In genomic region chr4:10006604-10007435, GRCh38 we compare ENCODE assay signal across 8 cellular contexts. TPM values are rescaled to one million over a fixed set of nuclear protein-coding genes. Genes with fewer than 3 reads are reported as not detected.
DNase-seq lines count a peak whose midpoint lies in the region; ATAC-seq and TF ChIP-seq lines count a peak whose summit lies in the region.
"Had no signal": no experiment of that assay in that cellular context is flagged by ENCODE, and none has a peak within 500 bp of the region (broad histone marks: within the 10 kb centered on the region; RNA-seq: fewer than 3 reads in every experiment).

No MANE protein-coding gene starts in this region.

- CTCF ChIA-PET in MCF 10A (lab: Yijun Ruan, JAX): interaction anchor here (0.6 to 9.7 kb wide), 15 partner anchors 8 to 1011 kb away, joined by 3 to 75 read pairs (median 3); partner anchors contain the start of gene SLC2A9

- H3K4me3 ChIP-seq in mucosa of descending colon: no peak overlapping the region
- H3K4me3 ChIP-seq: SJSA1 had no signal

- H3K4me3 Mint-ChIP-seq in MCF 10A (ENCODE audit: unreplicated experiment): peak overlapping the region; percentile 55
- no peak overlapping the region for H3K4me3 Mint-ChIP-seq in activated T-helper 2 cell treated with anti-CD3 and anti-CD28 coated beads, Interferon-gamma antibody, Interleukin-2, Interleukin-4, amounts not matched to agents 10 μg/mL and 5 μg/mL and 100 μg/mL, durations not matched to agents 14 hours and 24 hours and 36 hours (ENCODE audit: low read depth)

- H3K27me3 Mint-ChIP-seq in MCF 10A (ENCODE audit: insufficient read depth, unreplicated experiment): no peaks in the 10 kb centered on the region
- no peaks in the 10 kb centered on the region for H3K27me3 Mint-ChIP-seq in activated T-helper 2 cell treated with anti-CD3 and anti-CD28 coated beads, Interferon-gamma antibody, Interleukin-2, Interleukin-4, amounts not matched to agents 10 μg/mL and 5 μg/mL and 100 μg/mL, durations not matched to agents 14 hours and 24 hours and 36 hours (ENCODE audit: low read depth)

- peaks cover 26% of the 10 kb centered on the region for H3K4me1 ChIP-seq in mucosa of descending colon (ENCODE audit: low read depth)
- H3K4me1 ChIP-seq: SJSA1 had no signal

- POLR2A ChIA-PET in MCF 10A (lab: Yijun Ruan, JAX): interaction anchor here (0.8 to 3.7 kb wide), 9 partner anchors 9 to 316 kb away, joined by 3 to 31 read pairs (median 4); partner anchors contain the start of genes SLC2A9 and WDR1

- TF ChIP-seq CTCF in MCF 10A (IDR thresholded peaks at IDR 0.05; ENCODE audit: unreplicated experiment): no peak
- no peak for TF ChIP-seq CTCF in mucosa of descending colon (IDR thresholded peaks at IDR 0.05)

- ATAC-seq in GM19463 (IDR thresholded peaks at IDR 0.05; ENCODE audit: unreplicated experiment): peak; percentile 14
- ATAC-seq in HG03432 (IDR thresholded peaks at IDR 0.05; ENCODE audit: unreplicated experiment): peak; percentile 16
- peak; percentile 90 for ATAC-seq in mucosa of descending colon
- no peak for ATAC-seq in HG02840 (IDR thresholded peaks at IDR 0.05; ENCODE audit: low FRiP score, unreplicated experiment)

- no peaks in the 10 kb centered on the region for H3K36me3 ChIP-seq in mucosa of descending colon (ENCODE audit: low read depth)
- H3K36me3 ChIP-seq: SJSA1 had no signal

- peak; percentile 97 for DNase-seq in MCF 10A (ENCODE audit: unreplicated experiment)
- DNase-seq in mucosa of descending colon: peak; percentile 77 to 88 (median 79)
- DNase-seq in GM19240 (ENCODE audit: insufficient read length, low spot score): no peak
- DNase-seq in activated T-helper 2 cell treated with anti-CD3 and anti-CD28 coated beads, Interferon-gamma antibody, Interleukin-2, Interleukin-4, amounts not matched to agents 10 μg/mL and 5 μg/mL and 100 μg/mL, durations not matched to agents 14 hours and 24 hours and 36 hours (ENCODE audit: low spot score): no peak

- H3K9me3 ChIP-seq in mucosa of descending colon: no peaks in the 10 kb centered on the region
- H3K9me3 ChIP-seq: SJSA1 had no signal

- H3K27ac Mint-ChIP-seq in MCF 10A (ENCODE audit: low read depth, unreplicated experiment): peak overlapping the region; percentile 82
- no peak overlapping the region for H3K27ac Mint-ChIP-seq in activated T-helper 2 cell treated with anti-CD3 and anti-CD28 coated beads, Interferon-gamma antibody, Interleukin-2, Interleukin-4, amounts not matched to agents 10 μg/mL and 5 μg/mL and 100 μg/mL, durations not matched to agents 14 hours and 24 hours and 36 hours

- BruUV-seq in MCF 10A (replicated peaks; lab: Mats Ljungman, UMichigan): no TSS peak

- H3K4me1 Mint-ChIP-seq in MCF 10A (ENCODE audit: insufficient read depth, unreplicated experiment): peaks cover 49% of the 10 kb centered on the region
- peaks cover 40% of the 10 kb centered on the region for H3K4me1 Mint-ChIP-seq in activated T-helper 2 cell treated with anti-CD3 and anti-CD28 coated beads, Interferon-gamma antibody, Interleukin-2, Interleukin-4, amounts not matched to agents 10 μg/mL and 5 μg/mL and 100 μg/mL, durations not matched to agents 14 hours and 24 hours and 36 hours (ENCODE audit: low read depth)

- no peaks in the 10 kb centered on the region for H3K9me3 Mint-ChIP-seq in MCF 10A (ENCODE audit: unreplicated experiment)
- H3K9me3 Mint-ChIP-seq in activated T-helper 2 cell treated with anti-CD3 and anti-CD28 coated beads, Interferon-gamma antibody, Interleukin-2, Interleukin-4, amounts not matched to agents 10 μg/mL and 5 μg/mL and 100 μg/mL, durations not matched to agents 14 hours and 24 hours and 36 hours: no peaks in the 10 kb centered on the region

- H3K36me3 Mint-ChIP-seq in MCF 10A (ENCODE audit: insufficient read depth, unreplicated experiment): peaks cover 5% of the 10 kb centered on the region
- H3K36me3 Mint-ChIP-seq in activated T-helper 2 cell treated with anti-CD3 and anti-CD28 coated beads, Interferon-gamma antibody, Interleukin-2, Interleukin-4, amounts not matched to agents 10 μg/mL and 5 μg/mL and 100 μg/mL, durations not matched to agents 14 hours and 24 hours and 36 hours (ENCODE audit: low read depth): no peaks in the 10 kb centered on the region

- intact Hi-C loops in MCF 10A (cut with micrococcal nuclease) (loop anchor here (5.0 kb wide), 2 partner anchors 55 to 110 kb away; partner anchors contain the start of gene WDR1), mucosa of descending colon (cut with DNase I, micrococcal nuclease) (no loop called here)
- intact Hi-C loops in activated T-helper 2 cell treated with anti-CD3 and anti-CD28 coated beads, Interferon-gamma antibody, Interleukin-2, Interleukin-4, amounts not matched to agents 10 μg/mL and 5 μg/mL and 100 μg/mL, durations not matched to agents 14 hours and 24 hours and 36 hours (cut with micrococcal nuclease): loop anchor here (10.0 kb wide), 1 partner anchor 102 kb away; no protein-coding TSS in a partner anchor

RNA-seq across cellular contexts. Expression of gene SLC2A9, which starts 14.5 kb away (rescaled TPM):
- total RNA-seq in MCF 10A (2022) (22.5 and 33.3 TPM in 2 replicates), mucosa of descending colon (1 to 10 TPM; 4.8 to 8.9 (median 8.1) TPM)
- 1.3 and 2.4 TPM in 2 replicates for total RNA-seq in activated T-helper 2 cell treated with anti-CD3 and anti-CD28 coated beads, Interferon-gamma antibody, Interleukin-2, Interleukin-4, amounts not matched to agents 10 μg/mL and 5 μg/mL and 100 μg/mL, durations not matched to agents 14 hours and 24 hours and 36 hours
- total RNA-seq: SJSA1 had no signal

Comparison
In these comparisons a context has a peak if more than half of its experiments do, and no peak if none do; other contexts are left out.
1. DNase-seq: peak in MCF 10A (single experiment) and mucosa of descending colon (3 of 3); none in GM19240 (single experiment) and activated T-helper 2 cell treated with anti-CD3 and anti-CD28 coated beads, Interferon-gamma antibody, Interleukin-2, Interleukin-4, amounts not matched to agents 10 μg/mL and 5 μg/mL and 100 μg/mL, durations not matched to agents 14 hours and 24 hours and 36 hours (single experiment).
2. intact Hi-C loops: an anchor here in MCF 10A (5.0 kb wide) and activated T-helper 2 cell treated with anti-CD3 and anti-CD28 coated beads, Interferon-gamma antibody, Interleukin-2, Interleukin-4, amounts not matched to agents 10 μg/mL and 5 μg/mL and 100 μg/mL, durations not matched to agents 14 hours and 24 hours and 36 hours (10.0 kb wide); none called in mucosa of descending colon.